Comparison of ENCODE assay signal across 28 cellular contexts in genomic region chr17:81660441-81660840, GRCh38. TPM values are rescaled to one million over a fixed set of nuclear protein-coding genes. Genes with fewer than 3 reads are reported as not detected.
DNase-seq lines count a peak whose midpoint lies in the region; ATAC-seq, FAIRE-seq and TF ChIP-seq lines count a peak whose summit lies in the region.
"Had no signal": no experiment of that assay in that cellular context is flagged by ENCODE, and none has a peak within 500 bp of the region (broad histone marks: within the 10 kb centered on the region; RNA-seq: fewer than 3 reads in every experiment).

No MANE protein-coding gene starts in this region.

- no peak for DNase-seq in A549 (ENCODE audit: low read depth in 1 of 2, low spot score in 1 of 2)
- DNase-seq in CD4-positive, alpha-beta T cell, result no peak
- DNase-seq in pancreas, result no peak
- no peak for DNase-seq in NCI-H345 treated with DMSO at 0.1 percent for 48 hours (lab: John Stamatoyannopoulos, UW; ENCODE audit: unreplicated experiment)
- no peak for DNase-seq in natural killer cell treated with Interleukin-12 subunit alpha and Interleukin-12 subunit beta and Interleukin-15 and Interleukin-18, amount 100 ng/mL, for 72 hours (ENCODE audit: low spot score)
- no peak for DNase-seq in dorsolateral prefrontal cortex
- no peak for DNase-seq in NCI-H226
- DNase-seq: ACHN, BE2C, COR-L47, DMS53, GM23248, H7, KBM-7, MV-4-11, NCI-H1105, NCI-H146, NCI-H2029, NCI-H526 treated with DMSO at 0.1 percent for 48 hours, SK-N-SH had no signal

- FAIRE-seq in A549 (lab: Jason Lieb, UNC) (peak; percentile 28), pancreas (lab: Jason Lieb, UNC) (no peak)
- FAIRE-seq: GM18507, HTR-8/SVneo, RCC 7860 had no signal

- H3K4me3 ChIP-seq in A549 (no peak overlapping the region), pancreas (no peak overlapping the region), dorsolateral prefrontal cortex (no peak overlapping the region)
- H3K4me3 ChIP-seq: GM23248 had no signal

- H3K27me3 Mint-ChIP-seq in CD4-positive, alpha-beta T cell, result no peaks in the 10 kb centered on the region
- no peaks in the 10 kb centered on the region for H3K27me3 Mint-ChIP-seq in activated T-helper 17 cell treated with anti-CD3 and anti-CD28 coated beads, Interleukin-2, amount 50 U/mL, for 72 hours
- H3K27me3 Mint-ChIP-seq in natural killer cell treated with Interleukin-12 subunit alpha and Interleukin-12 subunit beta and Interleukin-15 and Interleukin-18, amount 100 ng/mL, for 72 hours, result no peaks in the 10 kb centered on the region

- TF ChIP-seq POLR2A in A549 (IDR thresholded peaks at IDR 0.05; ENCODE audit: low read length), result no peak

- WGBS in A549 (ENCODE audit: missing lambda C conversion rate), result 87% methylated on average over 9 of the region's 9 CpGs
- 90 to 95% methylated on average over 9 of the region's 9 CpGs for WGBS in pancreas, 2 donors

- no peak overlapping the region for H3K4me2 ChIP-seq in A549
- H3K4me2 ChIP-seq: SK-N-SH had no signal

- ATAC-seq in A549 (no peak), pancreas (no peak)
- ATAC-seq in CD4-positive, alpha-beta T cell (ENCODE audit: poor library complexity), result no peak
- ATAC-seq in activated T-helper 17 cell treated with anti-CD3 and anti-CD28 coated beads, Interleukin-2, amount 50 U/mL, for 72 hours (replicated peaks), result no peak
- ATAC-seq in natural killer cell treated with Interleukin-12 subunit alpha and Interleukin-12 subunit beta and Interleukin-15 and Interleukin-18, amount 100 ng/mL, for 72 hours, result no peak

- no peaks in the 10 kb centered on the region for H3K36me3 ChIP-seq in pancreas

- H3K27ac ChIP-seq in A549, result no peak overlapping the region
- H3K27ac ChIP-seq in CD4-positive, alpha-beta T cell (ENCODE audit: low read depth, low read length), result no peak overlapping the region
- peak overlapping the region; percentile 73 to 91 (median 82) for H3K27ac ChIP-seq in pancreas
- no peak overlapping the region for H3K27ac ChIP-seq in dorsolateral prefrontal cortex
- H3K27ac ChIP-seq: GM23248 had no signal

- H3K4me1 ChIP-seq in A549, result peaks cover 6% of the 10 kb centered on the region
- peaks cover 13 to 23% (median 16%) of the 10 kb centered on the region in 3 donors for H3K4me1 ChIP-seq in pancreas
- H3K4me1 ChIP-seq: BE2C had no signal

- no peaks in the 10 kb centered on the region for H3K9me3 ChIP-seq in A549
- H3K9me3 ChIP-seq in CD4-positive, alpha-beta T cell (ENCODE audit: control insufficient read depth, low read length), result no peaks in the 10 kb centered on the region
- H3K9me3 ChIP-seq in pancreas, result no peaks in the 10 kb centered on the region
- H3K9me3 ChIP-seq: BE2C, SK-N-SH had no signal

- H3K9me3 Mint-ChIP-seq in CD4-positive, alpha-beta T cell, result no peaks in the 10 kb centered on the region
- H3K9me3 Mint-ChIP-seq in activated T-helper 17 cell treated with anti-CD3 and anti-CD28 coated beads, Interleukin-2, amount 50 U/mL, for 72 hours, result no peaks in the 10 kb centered on the region
- H3K9me3 Mint-ChIP-seq in natural killer cell treated with Interleukin-12 subunit alpha and Interleukin-12 subunit beta and Interleukin-15 and Interleukin-18, amount 100 ng/mL, for 72 hours, result no peaks in the 10 kb centered on the region

- no peak for TF ChIP-seq RAD21 in A549 (conservative IDR thresholded peaks at IDR 0.05 in 1 of 2, IDR thresholded peaks at IDR 0.05 in 1 of 2)

- CTCF ChIA-PET in A549 (lab: Yijun Ruan, JAX), result interaction anchor here (1.2 to 2.0 kb wide), 3 partner anchors 9 to 19 kb away, joined by 3 to 5 read pairs (median 4); no protein-coding TSS in a partner anchor
- CTCF ChIA-PET in CD4-positive, alpha-beta T cell (lab: Charles Lee), result no interaction called here

- no peak for TF ChIP-seq EP300 in A549 (IDR thresholded peaks at IDR 0.05)

- no peaks in the 10 kb centered on the region for H3K27me3 ChIP-seq in CD4-positive, alpha-beta T cell (ENCODE audit: control insufficient read depth, insufficient read depth, low read length)
- H3K27me3 ChIP-seq in pancreas (no peaks in the 10 kb centered on the region), dorsolateral prefrontal cortex (no peaks in the 10 kb centered on the region)
- H3K27me3 ChIP-seq: BE2C had no signal

- no peak overlapping the region for H3K4me3 Mint-ChIP-seq in CD4-positive, alpha-beta T cell
- H3K4me3 Mint-ChIP-seq in activated T-helper 17 cell treated with anti-CD3 and anti-CD28 coated beads, Interleukin-2, amount 50 U/mL, for 72 hours, result no peak overlapping the region
- H3K4me3 Mint-ChIP-seq in natural killer cell treated with Interleukin-12 subunit alpha and Interleukin-12 subunit beta and Interleukin-15 and Interleukin-18, amount 100 ng/mL, for 72 hours, result no peak overlapping the region

- peak overlapping the region; percentile 20 for H3K27ac Mint-ChIP-seq in CD4-positive, alpha-beta T cell
- peak overlapping the region; percentile 66 for H3K27ac Mint-ChIP-seq in activated T-helper 17 cell treated with anti-CD3 and anti-CD28 coated beads, Interleukin-2, amount 50 U/mL, for 72 hours
- no peak overlapping the region for H3K27ac Mint-ChIP-seq in natural killer cell treated with Interleukin-12 subunit alpha and Interleukin-12 subunit beta and Interleukin-15 and Interleukin-18, amount 100 ng/mL, for 72 hours

- H3K4me1 Mint-ChIP-seq in CD4-positive, alpha-beta T cell (ENCODE audit: low read depth), result peaks cover 30% of the 10 kb centered on the region
- H3K4me1 Mint-ChIP-seq in activated T-helper 17 cell treated with anti-CD3 and anti-CD28 coated beads, Interleukin-2, amount 50 U/mL, for 72 hours, result peaks cover 4% of the 10 kb centered on the region
- H3K4me1 Mint-ChIP-seq in natural killer cell treated with Interleukin-12 subunit alpha and Interleukin-12 subunit beta and Interleukin-15 and Interleukin-18, amount 100 ng/mL, for 72 hours (ENCODE audit: low read depth in 2 of 2), result peaks cover 4% of the 10 kb centered on the region in 2 donors

- POLR2A ChIA-PET in A549 (lab: Yijun Ruan, JAX), result interaction anchor here (0.7 kb wide), 1 partner anchor 43 kb away, joined by 3 read pairs; the partner anchor contains the start of gene MRPL12
- POLR2A ChIA-PET in CD4-positive, alpha-beta T cell (lab: Charles Lee), result no interaction called here

- TF ChIP-seq CTCF in A549 (IDR thresholded peaks at IDR 0.05) (no peak), pancreas (IDR thresholded peaks at IDR 0.05) (no peak), dorsolateral prefrontal cortex (IDR thresholded peaks at IDR 0.05 in 54 of 56, conservative IDR thresholded peaks at IDR 0.05 in 2 of 56; ENCODE audit: low read depth in 1 of 56, partially characterized antibody in 56 of 56) (no peak)
- TF ChIP-seq CTCF in CD4-positive, alpha-beta T cell (IDR thresholded peaks at IDR 0.05), result no peak

- H3K36me3 Mint-ChIP-seq in CD4-positive, alpha-beta T cell (ENCODE audit: low read depth), result peaks cover 5% of the 10 kb centered on the region
- peaks cover 7% of the 10 kb centered on the region for H3K36me3 Mint-ChIP-seq in activated T-helper 17 cell treated with anti-CD3 and anti-CD28 coated beads, Interleukin-2, amount 50 U/mL, for 72 hours (ENCODE audit: low read depth)
- H3K36me3 Mint-ChIP-seq in natural killer cell treated with Interleukin-12 subunit alpha and Interleukin-12 subunit beta and Interleukin-15 and Interleukin-18, amount 100 ng/mL, for 72 hours, result no peaks in the 10 kb centered on the region

- intact Hi-C loops in CD4-positive, alpha-beta T cell (cut with DNase I, micrococcal nuclease), result no loop called here
- intact Hi-C loops in pancreas (cut with DNase I) (no loop called here), dorsolateral prefrontal cortex (cut with DNase I) (no loop called here)

RNA-seq across cellular contexts. Expression of gene PDE6G, which starts 4.1 kb away (rescaled TPM):
- polyA plus RNA-seq in A549 (2011; rRNA removed), result 1.0 and 1.2 TPM in 2 replicates
- polyA plus RNA-seq in A549 (2012; cell fraction: cytosol; rRNA removed), result 1.5 and 3.3 TPM in 2 replicates
- polyA plus RNA-seq in A549 (2012; cell fraction: nucleus; rRNA removed), result 2.0 and 3.5 TPM in 2 replicates
- polyA plus RNA-seq in A549 (2017; fragmentation: RNase III; extraction: RNeasy Plus Mini Kit Qiagen cat#74134 plus additional on column Dnase treatment), result 0.90 to 2.0 TPM (median 1.2 TPM) in 3 replicates
- polyA minus RNA-seq in A549 (2011; rRNA and poly(A)+ RNA removed), result 1.0 and 3.3 TPM in 2 replicates
- under 1 TPM; 0.49 to 0.92 TPM for total RNA-seq in CD4-positive, alpha-beta T cell
- 1 to 10 TPM in 1 of 2 donors, under 1 TPM in 1; 0.89 to 1.6 TPM for total RNA-seq in activated T-helper 17 cell treated with anti-CD3 and anti-CD28 coated beads, Interleukin-2, amount 50 U/mL, for 72 hours
- total RNA-seq in pancreas, result under 1 TPM in 2 of 6 donors, not detected in 4; 0.31 to 0.37 TPM
- polyA plus RNA-seq in pancreas, result under 1 TPM; 0.47 to 0.49 TPM
- total RNA-seq in natural killer cell treated with Interleukin-12 subunit alpha and Interleukin-12 subunit beta and Interleukin-15 and Interleukin-18, amount 100 ng/mL, for 72 hours, result 1 to 10 TPM; 4.8 to 8.9 TPM
- 1 to 10 TPM in 9 of 120 experiments, under 1 TPM in 10, not detected in 101; 0.30 to 1.6 (median 0.82) TPM for total RNA-seq in dorsolateral prefrontal cortex
- total RNA-seq: G401, GM23248, LHCN-M2, MCF 10A, NCI-H460 had no signal
- polyA plus RNA-seq: GM23248 had no signal

RNA-seq across cellular contexts. Expression of gene OXLD1, which starts 6.0 kb away (rescaled TPM):
- polyA plus RNA-seq in A549 (2011; rRNA removed) (34.6 and 38.7 TPM in 2 replicates), A549 (2017; fragmentation: RNase III; extraction: RNeasy Plus Mini Kit Qiagen cat#74134 plus additional on column Dnase treatment) (43.9 to 47.7 TPM (median 47.1 TPM) in 3 replicates), pancreas (10 to 100 TPM; 48.2 to 57.2 TPM)
- 109 and 124 TPM in 2 replicates for polyA plus RNA-seq in A549 (2012; cell fraction: cytosol; rRNA removed)
- 94.2 and 127 TPM in 2 replicates for polyA plus RNA-seq in A549 (2012; cell fraction: nucleus; rRNA removed)
- 7.2 and 7.7 TPM in 2 replicates for polyA minus RNA-seq in A549 (2011; rRNA and poly(A)+ RNA removed)
- 10 to 100 TPM; 24.6 to 25.3 TPM for total RNA-seq in CD4-positive, alpha-beta T cell
- total RNA-seq in activated T-helper 17 cell treated with anti-CD3 and anti-CD28 coated beads, Interleukin-2, amount 50 U/mL, for 72 hours, result 10 to 100 TPM; 18.4 to 40.3 TPM
- total RNA-seq in pancreas (10 to 100 TPM in 5 of 6 donors, 1 to 10 TPM in 1; 9.4 to 19.6 (median 13.8) TPM), dorsolateral prefrontal cortex (10 to 100 TPM; 14.1 to 35.0 (median 24.3) TPM)
- total RNA-seq in natural killer cell treated with Interleukin-12 subunit alpha and Interleukin-12 subunit beta and Interleukin-15 and Interleukin-18, amount 100 ng/mL, for 72 hours, result 10 to 100 TPM; 35.2 to 45.6 TPM

RNA-seq across cellular contexts. Expression of gene CCDC137, which starts 6.1 kb away (rescaled TPM):
- polyA plus RNA-seq in A549 (2011; rRNA removed) (16.6 and 22.6 TPM in 2 replicates), A549 (2017; fragmentation: RNase III; extraction: RNeasy Plus Mini Kit Qiagen cat#74134 plus additional on column Dnase treatment) (55.0 to 59.7 TPM (median 55.6 TPM) in 3 replicates), pancreas (10 to 100 TPM; 12.5 to 50.4 TPM)
- polyA plus RNA-seq in A549 (2012; cell fraction: cytosol; rRNA removed), result 53.4 and 55.6 TPM in 2 replicates
- polyA plus RNA-seq in A549 (2012; cell fraction: nucleus; rRNA removed), result 43.4 and 48.9 TPM in 2 replicates
- polyA minus RNA-seq in A549 (2011; rRNA and poly(A)+ RNA removed), result 5.5 TPM in 2 replicates
- 10 to 100 TPM; 20.8 to 21.7 TPM for total RNA-seq in CD4-positive, alpha-beta T cell
- 10 to 100 TPM; 29.6 to 48.6 TPM for total RNA-seq in activated T-helper 17 cell treated with anti-CD3 and anti-CD28 coated beads, Interleukin-2, amount 50 U/mL, for 72 hours
- total RNA-seq in pancreas (10 to 100 TPM in 1 of 6 donors, 1 to 10 TPM in 5; 2.9 to 11.0 (median 5.6) TPM), dorsolateral prefrontal cortex (10 to 100 TPM in 116 of 120 experiments, 1 to 10 TPM in 4; 9.0 to 20.1 (median 13.5) TPM)
- 10 to 100 TPM; 38.0 to 90.1 TPM for total RNA-seq in natural killer cell treated with Interleukin-12 subunit alpha and Interleukin-12 subunit beta and Interleukin-15 and Interleukin-18, amount 100 ng/mL, for 72 hours

RNA-seq across cellular contexts. Expression of gene ARL16, which starts 23.2 kb away (rescaled TPM):
- polyA plus RNA-seq in A549 (2011; rRNA removed) (43.8 and 45.2 TPM in 2 replicates), A549 (2017; fragmentation: RNase III; extraction: RNeasy Plus Mini Kit Qiagen cat#74134 plus additional on column Dnase treatment) (52.8 to 55.8 TPM (median 53.6 TPM) in 3 replicates), pancreas (100 to 1,000 TPM; 102 to 119 TPM)
- 68.1 and 77.4 TPM in 2 replicates for polyA plus RNA-seq in A549 (2012; cell fraction: cytosol; rRNA removed)
- polyA plus RNA-seq in A549 (2012; cell fraction: nucleus; rRNA removed), result 63.3 and 65.0 TPM in 2 replicates
- 19.1 and 21.4 TPM in 2 replicates for polyA minus RNA-seq in A549 (2011; rRNA and poly(A)+ RNA removed)
- 10 to 100 TPM; 35.7 to 38.5 TPM for total RNA-seq in CD4-positive, alpha-beta T cell
- total RNA-seq in activated T-helper 17 cell treated with anti-CD3 and anti-CD28 coated beads, Interleukin-2, amount 50 U/mL, for 72 hours, result 10 to 100 TPM; 12.6 to 20.9 TPM
- total RNA-seq in pancreas (10 to 100 TPM; 10.5 to 18.3 (median 13.1) TPM), dorsolateral prefrontal cortex (10 to 100 TPM; 20.4 to 50.6 (median 36.9) TPM)
- total RNA-seq in natural killer cell treated with Interleukin-12 subunit alpha and Interleukin-12 subunit beta and Interleukin-15 and Interleukin-18, amount 100 ng/mL, for 72 hours, result 10 to 100 TPM; 35.5 to 54.7 TPM

RNA-seq across cellular contexts. Expression of gene HGS, which starts 23.4 kb away (rescaled TPM):
- polyA plus RNA-seq in A549 (2011; rRNA removed) (75.7 and 85.9 TPM in 2 replicates), A549 (2017; fragmentation: RNase III; extraction: RNeasy Plus Mini Kit Qiagen cat#74134 plus additional on column Dnase treatment) (127 to 130 TPM (median 129 TPM) in 3 replicates), pancreas (100 to 1,000 TPM; 135 to 174 TPM)
- polyA plus RNA-seq in A549 (2012; cell fraction: cytosol; rRNA removed), result 129 and 170 TPM in 2 replicates
- 607 and 996 TPM in 2 replicates for polyA plus RNA-seq in A549 (2012; cell fraction: nucleus; rRNA removed)
- polyA minus RNA-seq in A549 (2011; rRNA and poly(A)+ RNA removed), result 157 and 165 TPM in 2 replicates
- total RNA-seq in CD4-positive, alpha-beta T cell, result 100 to 1,000 TPM; 118 to 127 TPM
- total RNA-seq in activated T-helper 17 cell treated with anti-CD3 and anti-CD28 coated beads, Interleukin-2, amount 50 U/mL, for 72 hours, result 100 to 1,000 TPM; 118 to 130 TPM
- total RNA-seq in pancreas (10 to 100 TPM; 39.3 to 56.6 (median 43.0) TPM), dorsolateral prefrontal cortex (100 to 1,000 TPM in 83 of 120 experiments, 10 to 100 TPM in 37; 84.6 to 142 (median 106) TPM)
- total RNA-seq in natural killer cell treated with Interleukin-12 subunit alpha and Interleukin-12 subunit beta and Interleukin-15 and Interleukin-18, amount 100 ng/mL, for 72 hours, result 100 to 1,000 TPM; 140 to 220 TPM

Comparison
In these comparisons a context has a peak if more than half of its experiments do, and no peak if none do; other contexts are left out.
1. H3K27ac ChIP-seq: peak in pancreas (4 of 4); none in A549 (0 of 2), CD4-positive, alpha-beta T cell (single experiment) and dorsolateral prefrontal cortex (0 of 59).
2. H3K27ac Mint-ChIP-seq: peak in CD4-positive, alpha-beta T cell (single experiment) and activated T-helper 17 cell treated with anti-CD3 and anti-CD28 coated beads, Interleukin-2, amount 50 U/mL, for 72 hours (single experiment); none in natural killer cell treated with Interleukin-12 subunit alpha and Interleukin-12 subunit beta and Interleukin-15 and Interleukin-18, amount 100 ng/mL, for 72 hours (0 of 2).